In the genomic region with DNA sequence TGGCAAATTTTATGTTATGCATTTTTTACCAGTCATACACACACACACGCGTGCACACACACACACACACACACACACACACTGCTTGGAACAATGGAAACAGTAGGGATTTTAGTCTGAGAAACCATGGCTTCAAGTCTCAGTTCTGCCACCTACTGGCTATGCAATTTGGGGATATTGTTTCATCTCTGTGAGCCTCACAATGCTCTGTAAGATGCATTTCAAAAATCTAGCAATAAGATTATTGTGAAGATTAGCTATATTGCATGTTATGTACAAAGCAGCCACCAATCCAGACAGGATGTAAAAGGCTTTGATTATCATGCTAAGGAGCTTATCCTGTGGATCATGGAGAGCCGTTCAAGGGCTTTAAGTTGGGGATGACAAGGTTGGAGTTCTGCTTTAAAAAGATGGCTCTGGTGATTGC, we compare ENCODE assay signal across 1 cellular context.
A peak's percentile ranks its signal among the peaks of the same experiment; 100 is the strongest.
TF ChIP-seq lines count a peak whose summit lies in the region.

No MANE protein-coding gene starts in this region.

TF ChIP-seq in HepG2, 621 proteins besides CTCF, POLR2A, EP300 and RAD21 (continued from another document):
- TF ChIP-seq, protein P1, sequence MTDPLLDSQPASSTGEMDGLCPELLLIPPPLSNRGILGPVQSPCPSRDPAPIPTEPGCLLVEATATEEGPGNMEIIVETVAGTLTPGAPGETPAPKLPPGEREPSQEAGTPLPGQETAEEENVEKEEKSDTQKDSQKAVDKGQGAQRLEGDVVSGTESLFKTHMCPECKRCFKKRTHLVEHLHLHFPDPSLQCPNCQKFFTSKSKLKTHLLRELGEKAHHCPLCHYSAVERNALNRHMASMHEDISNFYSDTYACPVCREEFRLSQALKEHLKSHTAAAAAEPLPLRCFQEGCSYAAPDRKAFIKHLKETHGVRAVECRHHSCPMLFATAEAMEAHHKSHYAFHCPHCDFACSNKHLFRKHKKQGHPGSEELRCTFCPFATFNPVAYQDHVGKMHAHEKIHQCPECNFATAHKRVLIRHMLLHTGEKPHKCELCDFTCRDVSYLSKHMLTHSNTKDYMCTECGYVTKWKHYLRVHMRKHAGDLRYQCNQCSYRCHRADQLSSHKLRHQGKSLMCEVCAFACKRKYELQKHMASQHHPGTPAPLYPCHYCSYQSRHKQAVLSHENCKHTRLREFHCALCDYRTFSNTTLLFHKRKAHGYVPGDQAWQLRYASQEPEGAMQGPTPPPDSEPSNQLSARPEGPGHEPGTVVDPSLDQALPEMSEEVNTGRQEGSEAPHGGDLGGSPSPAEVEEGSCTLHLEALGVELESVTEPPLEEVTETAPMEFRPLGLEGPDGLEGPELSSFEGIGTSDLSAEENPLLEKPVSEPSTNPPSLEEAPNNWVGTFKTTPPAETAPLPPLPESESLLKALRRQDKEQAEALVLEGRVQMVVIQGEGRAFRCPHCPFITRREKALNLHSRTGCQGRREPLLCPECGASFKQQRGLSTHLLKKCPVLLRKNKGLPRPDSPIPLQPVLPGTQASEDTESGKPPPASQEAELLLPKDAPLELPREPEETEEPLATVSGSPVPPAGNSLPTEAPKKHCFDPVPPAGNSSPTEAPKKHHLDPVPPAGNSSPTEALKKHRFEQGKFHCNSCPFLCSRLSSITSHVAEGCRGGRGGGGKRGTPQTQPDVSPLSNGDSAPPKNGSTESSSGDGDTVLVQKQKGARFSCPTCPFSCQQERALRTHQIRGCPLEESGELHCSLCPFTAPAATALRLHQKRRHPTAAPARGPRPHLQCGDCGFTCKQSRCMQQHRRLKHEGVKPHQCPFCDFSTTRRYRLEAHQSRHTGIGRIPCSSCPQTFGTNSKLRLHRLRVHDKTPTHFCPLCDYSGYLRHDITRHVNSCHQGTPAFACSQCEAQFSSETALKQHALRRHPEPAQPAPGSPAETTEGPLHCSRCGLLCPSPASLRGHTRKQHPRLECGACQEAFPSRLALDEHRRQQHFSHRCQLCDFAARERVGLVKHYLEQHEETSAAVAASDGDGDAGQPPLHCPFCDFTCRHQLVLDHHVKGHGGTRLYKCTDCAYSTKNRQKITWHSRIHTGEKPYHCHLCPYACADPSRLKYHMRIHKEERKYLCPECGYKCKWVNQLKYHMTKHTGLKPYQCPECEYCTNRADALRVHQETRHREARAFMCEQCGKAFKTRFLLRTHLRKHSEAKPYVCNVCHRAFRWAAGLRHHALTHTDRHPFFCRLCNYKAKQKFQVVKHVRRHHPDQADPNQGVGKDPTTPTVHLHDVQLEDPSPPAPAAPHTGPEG (CRISPR knock-in tag; IDR thresholded peaks at IDR 0.05): no peak
- TF ChIP-seq ZNF546 (CRISPR knock-in tag; conservative IDR thresholded peaks at IDR 0.05) (no peak), DMAP1 (CRISPR knock-in tag; IDR thresholded peaks at IDR 0.05) (no peak), ZNF556 (CRISPR knock-in tag; IDR thresholded peaks at IDR 0.05; ENCODE audit: borderline replicate concordance) (0 out of 2 replicates have a peak, but pooled peaks have one; percentile 29), SMAD1 (CRISPR knock-in tag; IDR thresholded peaks at IDR 0.05; ENCODE audit: borderline replicate concordance, low read depth) (no peak), ZFP90 (CRISPR knock-in tag; IDR thresholded peaks at IDR 0.05; ENCODE audit: borderline replicate concordance) (no peak), ZIK1 (CRISPR knock-in tag; IDR thresholded peaks at IDR 0.05; ENCODE audit: borderline replicate concordance, low read depth) (no peak), ZKSCAN8 (CRISPR knock-in tag; IDR thresholded peaks at IDR 0.05; ENCODE audit: borderline replicate concordance) (no peak), TRIM24 (CRISPR knock-in tag; IDR thresholded peaks at IDR 0.05) (no peak), ZNF660 (CRISPR knock-in tag; IDR thresholded peaks at IDR 0.05; ENCODE audit: borderline replicate concordance, low read depth) (no peak), YEATS4 (CRISPR knock-in tag; IDR thresholded peaks at IDR 0.05; ENCODE audit: borderline replicate concordance) (no peak), ZNF20 (CRISPR knock-in tag; IDR thresholded peaks at IDR 0.05) (no peak), ZNF230 (CRISPR knock-in tag; IDR thresholded peaks at IDR 0.05) (no peak), POGZ (CRISPR knock-in tag; IDR thresholded peaks at IDR 0.05) (no peak), CENPX (CRISPR knock-in tag; IDR thresholded peaks at IDR 0.05) (no peak), ZNF781 (CRISPR knock-in tag; IDR thresholded peaks at IDR 0.05; ENCODE audit: borderline replicate concordance, not compliant biosample characterization) (peak; percentile 41), RBFOX2 (IDR thresholded peaks at IDR 0.05; ENCODE audit: low read depth, low read length) (no peak)
- TF ChIP-seq, protein P2, sequence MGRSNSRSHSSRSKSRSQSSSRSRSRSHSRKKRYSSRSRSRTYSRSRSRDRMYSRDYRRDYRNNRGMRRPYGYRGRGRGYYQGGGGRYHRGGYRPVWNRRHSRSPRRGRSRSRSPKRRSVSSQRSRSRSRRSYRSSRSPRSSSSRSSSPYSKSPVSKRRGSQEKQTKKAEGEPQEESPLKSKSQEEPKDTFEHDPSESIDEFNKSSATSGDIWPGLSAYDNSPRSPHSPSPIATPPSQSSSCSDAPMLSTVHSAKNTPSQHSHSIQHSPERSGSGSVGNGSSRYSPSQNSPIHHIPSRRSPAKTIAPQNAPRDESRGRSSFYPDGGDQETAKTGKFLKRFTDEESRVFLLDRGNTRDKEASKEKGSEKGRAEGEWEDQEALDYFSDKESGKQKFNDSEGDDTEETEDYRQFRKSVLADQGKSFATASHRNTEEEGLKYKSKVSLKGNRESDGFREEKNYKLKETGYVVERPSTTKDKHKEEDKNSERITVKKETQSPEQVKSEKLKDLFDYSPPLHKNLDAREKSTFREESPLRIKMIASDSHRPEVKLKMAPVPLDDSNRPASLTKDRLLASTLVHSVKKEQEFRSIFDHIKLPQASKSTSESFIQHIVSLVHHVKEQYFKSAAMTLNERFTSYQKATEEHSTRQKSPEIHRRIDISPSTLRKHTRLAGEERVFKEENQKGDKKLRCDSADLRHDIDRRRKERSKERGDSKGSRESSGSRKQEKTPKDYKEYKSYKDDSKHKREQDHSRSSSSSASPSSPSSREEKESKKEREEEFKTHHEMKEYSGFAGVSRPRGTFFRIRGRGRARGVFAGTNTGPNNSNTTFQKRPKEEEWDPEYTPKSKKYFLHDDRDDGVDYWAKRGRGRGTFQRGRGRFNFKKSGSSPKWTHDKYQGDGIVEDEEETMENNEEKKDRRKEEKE (IDR thresholded peaks at IDR 0.05): no peak
- TF ChIP-seq, protein P3, sequence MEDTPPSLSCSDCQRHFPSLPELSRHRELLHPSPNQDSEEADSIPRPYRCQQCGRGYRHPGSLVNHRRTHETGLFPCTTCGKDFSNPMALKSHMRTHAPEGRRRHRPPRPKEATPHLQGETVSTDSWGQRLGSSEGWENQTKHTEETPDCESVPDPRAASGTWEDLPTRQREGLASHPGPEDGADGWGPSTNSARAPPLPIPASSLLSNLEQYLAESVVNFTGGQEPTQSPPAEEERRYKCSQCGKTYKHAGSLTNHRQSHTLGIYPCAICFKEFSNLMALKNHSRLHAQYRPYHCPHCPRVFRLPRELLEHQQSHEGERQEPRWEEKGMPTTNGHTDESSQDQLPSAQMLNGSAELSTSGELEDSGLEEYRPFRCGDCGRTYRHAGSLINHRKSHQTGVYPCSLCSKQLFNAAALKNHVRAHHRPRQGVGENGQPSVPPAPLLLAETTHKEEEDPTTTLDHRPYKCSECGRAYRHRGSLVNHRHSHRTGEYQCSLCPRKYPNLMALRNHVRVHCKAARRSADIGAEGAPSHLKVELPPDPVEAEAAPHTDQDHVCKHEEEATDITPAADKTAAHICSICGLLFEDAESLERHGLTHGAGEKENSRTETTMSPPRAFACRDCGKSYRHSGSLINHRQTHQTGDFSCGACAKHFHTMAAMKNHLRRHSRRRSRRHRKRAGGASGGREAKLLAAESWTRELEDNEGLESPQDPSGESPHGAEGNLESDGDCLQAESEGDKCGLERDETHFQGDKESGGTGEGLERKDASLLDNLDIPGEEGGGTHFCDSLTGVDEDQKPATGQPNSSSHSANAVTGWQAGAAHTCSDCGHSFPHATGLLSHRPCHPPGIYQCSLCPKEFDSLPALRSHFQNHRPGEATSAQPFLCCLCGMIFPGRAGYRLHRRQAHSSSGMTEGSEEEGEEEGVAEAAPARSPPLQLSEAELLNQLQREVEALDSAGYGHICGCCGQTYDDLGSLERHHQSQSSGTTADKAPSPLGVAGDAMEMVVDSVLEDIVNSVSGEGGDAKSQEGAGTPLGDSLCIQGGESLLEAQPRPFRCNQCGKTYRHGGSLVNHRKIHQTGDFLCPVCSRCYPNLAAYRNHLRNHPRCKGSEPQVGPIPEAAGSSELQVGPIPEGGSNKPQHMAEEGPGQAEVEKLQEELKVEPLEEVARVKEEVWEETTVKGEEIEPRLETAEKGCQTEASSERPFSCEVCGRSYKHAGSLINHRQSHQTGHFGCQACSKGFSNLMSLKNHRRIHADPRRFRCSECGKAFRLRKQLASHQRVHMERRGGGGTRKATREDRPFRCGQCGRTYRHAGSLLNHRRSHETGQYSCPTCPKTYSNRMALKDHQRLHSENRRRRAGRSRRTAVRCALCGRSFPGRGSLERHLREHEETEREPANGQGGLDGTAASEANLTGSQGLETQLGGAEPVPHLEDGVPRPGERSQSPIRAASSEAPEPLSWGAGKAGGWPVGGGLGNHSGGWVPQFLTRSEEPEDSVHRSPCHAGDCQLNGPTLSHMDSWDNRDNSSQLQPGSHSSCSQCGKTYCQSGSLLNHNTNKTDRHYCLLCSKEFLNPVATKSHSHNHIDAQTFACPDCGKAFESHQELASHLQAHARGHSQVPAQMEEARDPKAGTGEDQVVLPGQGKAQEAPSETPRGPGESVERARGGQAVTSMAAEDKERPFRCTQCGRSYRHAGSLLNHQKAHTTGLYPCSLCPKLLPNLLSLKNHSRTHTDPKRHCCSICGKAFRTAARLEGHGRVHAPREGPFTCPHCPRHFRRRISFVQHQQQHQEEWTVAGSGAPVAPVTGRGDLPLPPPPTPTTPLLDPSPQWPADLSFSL (CRISPR knock-in tag; IDR thresholded peaks at IDR 0.05): no peak; the same call in 1 of the 2 replicates
- TF ChIP-seq, protein P4, sequence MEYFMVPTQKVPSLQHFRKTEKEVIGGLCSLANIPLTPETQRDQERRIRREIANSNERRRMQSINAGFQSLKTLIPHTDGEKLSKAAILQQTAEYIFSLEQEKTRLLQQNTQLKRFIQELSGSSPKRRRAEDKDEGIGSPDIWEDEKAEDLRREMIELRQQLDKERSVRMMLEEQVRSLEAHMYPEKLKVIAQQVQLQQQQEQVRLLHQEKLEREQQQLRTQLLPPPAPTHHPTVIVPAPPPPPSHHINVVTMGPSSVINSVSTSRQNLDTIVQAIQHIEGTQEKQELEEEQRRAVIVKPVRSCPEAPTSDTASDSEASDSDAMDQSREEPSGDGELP (IDR thresholded peaks at IDR 0.05; ENCODE audit: borderline replicate concordance, low read depth): no peak
- TF ChIP-seq, protein P5, sequence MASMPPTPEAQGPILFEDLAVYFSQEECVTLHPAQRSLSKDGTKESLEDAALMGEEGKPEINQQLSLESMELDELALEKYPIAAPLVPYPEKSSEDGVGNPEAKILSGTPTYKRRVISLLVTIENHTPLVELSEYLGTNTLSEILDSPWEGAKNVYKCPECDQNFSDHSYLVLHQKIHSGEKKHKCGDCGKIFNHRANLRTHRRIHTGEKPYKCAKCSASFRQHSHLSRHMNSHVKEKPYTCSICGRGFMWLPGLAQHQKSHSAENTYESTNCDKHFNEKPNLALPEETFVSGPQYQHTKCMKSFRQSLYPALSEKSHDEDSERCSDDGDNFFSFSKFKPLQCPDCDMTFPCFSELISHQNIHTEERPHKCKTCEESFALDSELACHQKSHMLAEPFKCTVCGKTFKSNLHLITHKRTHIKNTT (CRISPR knock-in tag; IDR thresholded peaks at IDR 0.05): no peak
- TF ChIP-seq, protein P6, sequence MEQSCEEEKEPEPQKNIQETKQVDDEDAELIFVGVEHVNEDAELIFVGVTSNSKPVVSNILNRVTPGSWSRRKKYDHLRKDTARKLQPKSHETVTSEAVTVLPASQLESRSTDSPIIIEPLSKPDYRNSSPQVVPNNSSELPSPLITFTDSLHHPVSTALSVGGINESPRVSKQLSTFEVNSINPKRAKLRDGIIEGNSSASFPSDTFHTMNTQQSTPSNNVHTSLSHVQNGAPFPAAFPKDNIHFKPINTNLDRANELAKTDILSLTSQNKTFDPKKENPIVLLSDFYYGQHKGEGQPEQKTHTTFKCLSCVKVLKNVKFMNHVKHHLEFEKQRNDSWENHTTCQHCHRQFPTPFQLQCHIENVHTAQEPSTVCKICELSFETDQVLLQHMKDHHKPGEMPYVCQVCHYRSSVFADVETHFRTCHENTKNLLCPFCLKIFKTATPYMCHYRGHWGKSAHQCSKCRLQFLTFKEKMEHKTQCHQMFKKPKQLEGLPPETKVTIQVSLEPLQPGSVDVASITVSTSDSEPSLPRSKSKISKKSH (CRISPR knock-in tag; IDR thresholded peaks at IDR 0.05; ENCODE audit: borderline replicate concordance): no peak
TF ChIP-seq in HepG2: peak in this region for 5.
